In the genomic region with DNA sequence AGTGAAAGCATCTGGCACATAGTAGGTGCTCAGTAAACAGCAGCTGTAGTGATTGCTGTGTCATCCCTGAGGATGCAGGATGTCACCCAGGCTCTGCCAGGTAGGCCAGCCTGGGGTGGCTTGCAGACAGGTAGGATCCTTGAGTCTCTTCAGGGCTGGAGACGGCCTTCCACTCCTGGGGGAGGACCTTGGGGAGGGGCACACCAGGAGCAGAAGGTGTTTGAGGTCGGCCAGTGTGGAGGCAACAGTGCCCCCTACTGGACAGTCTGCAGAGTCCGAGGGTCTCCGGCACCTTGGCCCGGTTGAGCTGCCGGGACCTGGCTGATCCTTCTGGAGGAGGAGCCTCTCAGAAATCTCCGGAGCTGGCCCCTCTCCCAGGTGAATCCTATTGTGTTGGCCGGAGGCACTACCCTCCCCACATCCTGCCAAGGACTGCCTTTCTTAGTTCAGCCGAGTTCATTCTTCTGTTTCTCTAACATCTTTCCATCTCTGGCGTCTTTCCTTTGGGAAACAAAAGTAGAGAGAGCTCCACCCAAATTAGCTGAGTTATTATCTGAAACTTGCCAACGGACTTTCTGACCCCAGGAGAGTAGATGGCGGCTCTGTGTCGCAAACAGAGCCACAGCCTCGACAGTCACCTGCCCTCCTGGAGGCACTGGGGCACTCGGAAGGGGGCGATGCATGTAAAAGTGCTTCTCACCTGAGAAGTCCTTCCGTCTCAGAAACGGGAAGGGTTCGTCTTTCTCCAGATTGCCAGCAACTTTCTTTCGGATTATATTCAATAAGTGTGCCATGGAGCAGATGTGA, we compare ENCODE assay signal across 1 cellular context.
TF ChIP-seq lines count a peak whose summit lies in the region.

No MANE protein-coding gene starts in this region.

TF ChIP-seq in A549, 52 proteins besides CTCF, POLR2A, EP300 and RAD21 (continued from another document):
- TF ChIP-seq, protein P1, sequence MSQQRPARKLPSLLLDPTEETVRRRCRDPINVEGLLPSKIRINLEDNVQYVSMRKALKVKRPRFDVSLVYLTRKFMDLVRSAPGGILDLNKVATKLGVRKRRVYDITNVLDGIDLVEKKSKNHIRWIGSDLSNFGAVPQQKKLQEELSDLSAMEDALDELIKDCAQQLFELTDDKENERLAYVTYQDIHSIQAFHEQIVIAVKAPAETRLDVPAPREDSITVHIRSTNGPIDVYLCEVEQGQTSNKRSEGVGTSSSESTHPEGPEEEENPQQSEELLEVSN (IDR thresholded peaks at IDR 0.05; ENCODE audit: borderline replicate concordance, low read depth), result no peak
- TF ChIP-seq CEBPB (IDR thresholded peaks at IDR 0.05) (no peak), CHD2 (IDR thresholded peaks at IDR 0.05; ENCODE audit: low read length, partially characterized antibody) (no peak), SMC3 (IDR thresholded peaks at IDR 0.05) (peak; percentile 51)
